10 cellular contexts compared by ENCODE assay signal in genomic region chrY:7310482-7311269, GRCh38.
DNase-seq lines count a peak whose midpoint lies in the region; ATAC-seq and TF ChIP-seq lines count a peak whose summit lies in the region.
"Had no signal": no experiment of that assay in that cellular context is flagged by ENCODE, and none has a peak within 500 bp of the region (broad histone marks: within the 10 kb centered on the region; RNA-seq: fewer than 3 reads in every experiment).

No MANE protein-coding gene starts in this region.

- H3K27me3 ChIP-seq in testis: no peaks in the 10 kb centered on the region

- TF ChIP-seq CTCF in fibroblast of pulmonary artery (IDR thresholded peaks at IDR 0.05; ENCODE audit: low read length, missing control alignments) (no peak), testis (IDR thresholded peaks at IDR 0.05) (no peak)

- intact Hi-C loops in testis (cut with DNase I; ENCODE audit: low total_unique reads): no loop called here

- H3K36me3 Mint-ChIP-seq in activated T-cell treated with anti-CD3 and anti-CD28 coated beads, Interleukin-2, amount 50 U/mL, for 24 hours (ENCODE audit: low read depth): no peaks in the 10 kb centered on the region
- H3K36me3 Mint-ChIP-seq in immature natural killer cell: no peaks in the 10 kb centered on the region

- no peak overlapping the region for H3K27ac Mint-ChIP-seq in activated T-cell treated with anti-CD3 and anti-CD28 coated beads, Interleukin-2, amount 50 U/mL, for 24 hours
- H3K27ac Mint-ChIP-seq in stimulated activated naive CD8-positive, alpha-beta T cell treated with anti-CD3 and anti-CD28 coated beads, Interleukin-15, amount 100 ng/mL, for 72 hours: peak overlapping the region in 1 of 2 donors; percentile 95
- H3K27ac Mint-ChIP-seq in immature natural killer cell: peak overlapping the region in 1 of 6 donors; percentile 38
- H3K27ac Mint-ChIP-seq: GM23338 had no signal

- no peak overlapping the region for H3K27ac ChIP-seq in testis

- H3K36me3 ChIP-seq in testis (ENCODE audit: low read depth, missing control alignments): no peaks in the 10 kb centered on the region

- 83 to 84% methylated on average over 5 to 6 of the region's 6 CpGs for WGBS in testis, 2 donors

- no peak overlapping the region for H3K4me3 ChIP-seq in fibroblast of pulmonary artery (replicated peaks; ENCODE audit: low read depth, low read length)
- no peak overlapping the region for H3K4me3 ChIP-seq in testis
- H3K4me3 ChIP-seq: GM23338 had no signal

- TF ChIP-seq POLR2A in testis (IDR thresholded peaks at IDR 0.05): no peak

- H3K4me1 Mint-ChIP-seq in activated T-cell treated with anti-CD3 and anti-CD28 coated beads, Interleukin-2, amount 50 U/mL, for 24 hours (ENCODE audit: low read depth): no peaks in the 10 kb centered on the region
- H3K4me1 Mint-ChIP-seq in stimulated activated naive CD8-positive, alpha-beta T cell treated with anti-CD3 and anti-CD28 coated beads, Interleukin-15, amount 100 ng/mL, for 72 hours: peaks cover 32% of the 10 kb centered on the region
- H3K4me1 Mint-ChIP-seq in immature natural killer cell: no peaks in the 10 kb centered on the region
- H3K4me1 Mint-ChIP-seq: GM23338 had no signal

- no peaks in the 10 kb centered on the region for H3K27me3 Mint-ChIP-seq in activated T-cell treated with anti-CD3 and anti-CD28 coated beads, Interleukin-2, amount 50 U/mL, for 24 hours
- no peaks in the 10 kb centered on the region for H3K27me3 Mint-ChIP-seq in stimulated activated naive CD8-positive, alpha-beta T cell treated with anti-CD3 and anti-CD28 coated beads, Interleukin-15, amount 100 ng/mL, for 72 hours
- H3K27me3 Mint-ChIP-seq in immature natural killer cell (ENCODE audit: low read depth in 3 of 3): no peaks in the 10 kb centered on the region

- no peaks in the 10 kb centered on the region for H3K4me1 ChIP-seq in testis

- no peaks in the 10 kb centered on the region for H3K9me3 ChIP-seq in testis

- peak; percentile 100 for ATAC-seq in stimulated activated naive CD8-positive, alpha-beta T cell treated with anti-CD3 and anti-CD28 coated beads, Interleukin-15, amount 100 ng/mL, for 72 hours
- no peak for ATAC-seq in HG02885 (IDR thresholded peaks at IDR 0.05; ENCODE audit: poor library complexity, unreplicated experiment)
- ATAC-seq: GM23338 had no signal

- no peak overlapping the region for H3K4me3 Mint-ChIP-seq in activated T-cell treated with anti-CD3 and anti-CD28 coated beads, Interleukin-2, amount 50 U/mL, for 24 hours
- peak overlapping the region in 1 of 2 donors; percentile 31 for H3K4me3 Mint-ChIP-seq in stimulated activated naive CD8-positive, alpha-beta T cell treated with anti-CD3 and anti-CD28 coated beads, Interleukin-15, amount 100 ng/mL, for 72 hours
- H3K4me3 Mint-ChIP-seq in immature natural killer cell: peak overlapping the region in 1 of 5 donors; percentile 43
- H3K4me3 Mint-ChIP-seq: GM23338 had no signal

- DNase-seq in activated T-cell treated with anti-CD3 and anti-CD28 coated beads for 4 hours: peak; percentile 52
- no peak for DNase-seq in activated T-cell treated with anti-CD3 and anti-CD28 coated beads, Interleukin-2, amount 50 U/mL, for 24 hours
- peak; percentile 61 to 67 for DNase-seq in activated CD4-positive, alpha-beta T cell treated with anti-CD3 and anti-CD28 coated beads, Interleukin-2, amount 50 U/mL, for 4 hours
- DNase-seq in fibroblast of pulmonary artery (ENCODE audit: low read depth): peak; percentile 36
- peak; percentile 45 to 83 for DNase-seq in stimulated activated naive CD8-positive, alpha-beta T cell treated with anti-CD3 and anti-CD28 coated beads, Interleukin-15, amount 100 ng/mL, for 72 hours
- DNase-seq in testis: no peak
- DNase-seq in immature natural killer cell: no peak
- DNase-seq: NCI-H82 had no signal

- no peaks in the 10 kb centered on the region for H3K9me3 Mint-ChIP-seq in activated T-cell treated with anti-CD3 and anti-CD28 coated beads, Interleukin-2, amount 50 U/mL, for 24 hours
- no peaks in the 10 kb centered on the region for H3K9me3 Mint-ChIP-seq in stimulated activated naive CD8-positive, alpha-beta T cell treated with anti-CD3 and anti-CD28 coated beads, Interleukin-15, amount 100 ng/mL, for 72 hours
- H3K9me3 Mint-ChIP-seq in immature natural killer cell: no peaks in the 10 kb centered on the region
- H3K9me3 Mint-ChIP-seq: GM23338 had no signal

Comparison
In these comparisons a context has a peak if more than half of its experiments do, and no peak if none do; other contexts are left out.
1. DNase-seq: peak in activated T-cell treated with anti-CD3 and anti-CD28 coated beads for 4 hours (single experiment), activated CD4-positive, alpha-beta T cell treated with anti-CD3 and anti-CD28 coated beads, Interleukin-2, amount 50 U/mL, for 4 hours (2 of 2), fibroblast of pulmonary artery (single experiment) and stimulated activated naive CD8-positive, alpha-beta T cell treated with anti-CD3 and anti-CD28 coated beads, Interleukin-15, amount 100 ng/mL, for 72 hours (2 of 2); none in activated T-cell treated with anti-CD3 and anti-CD28 coated beads, Interleukin-2, amount 50 U/mL, for 24 hours (single experiment), testis (single experiment) and immature natural killer cell (0 of 3).